In the genomic region with DNA sequence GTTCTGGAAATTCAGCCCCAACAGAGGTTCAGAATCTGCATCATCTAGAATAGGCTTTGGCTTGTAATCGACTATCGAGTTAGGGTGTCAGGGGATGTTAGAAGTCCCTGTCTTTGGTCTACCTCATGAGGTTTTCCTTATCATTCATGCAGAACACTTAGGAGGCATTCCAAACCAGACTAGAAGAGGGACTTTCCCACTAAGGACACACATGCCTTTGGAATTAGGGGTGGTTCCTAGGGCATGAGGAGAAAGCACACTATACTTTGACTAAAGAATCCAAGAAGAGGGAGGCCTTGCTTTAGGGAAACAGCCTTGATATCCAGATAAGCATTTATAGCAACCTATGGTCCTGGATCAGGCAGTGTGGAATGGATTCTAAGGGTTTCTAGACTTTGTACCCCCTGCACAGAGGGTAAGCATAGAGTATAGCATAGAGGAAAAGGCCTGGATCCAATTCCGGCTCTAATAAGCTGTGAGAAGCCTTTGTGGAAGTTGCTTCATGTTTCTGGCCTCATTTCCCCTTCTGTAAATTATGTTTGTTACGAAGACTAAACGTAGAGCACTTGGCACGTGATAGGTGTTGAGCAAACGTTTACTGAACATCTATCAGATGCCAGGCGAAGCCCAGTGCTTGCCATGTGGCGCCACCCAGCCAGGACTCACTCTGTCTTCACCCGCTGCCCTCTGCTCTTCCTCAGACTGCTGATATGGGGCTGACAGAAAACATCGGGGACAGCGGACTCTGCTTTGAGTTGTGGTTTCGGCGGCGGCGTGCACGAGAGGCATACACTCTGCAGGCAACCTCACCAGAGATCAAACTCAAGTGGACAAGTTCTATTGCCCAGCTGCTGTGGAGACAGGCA, we compare ENCODE assay signal across 1 cellular context.
TF ChIP-seq lines count a peak whose summit lies in the region.

No MANE protein-coding gene starts in this region.

TF ChIP-seq in WTC11, 78 proteins besides CTCF, POLR2A, EP300 and RAD21:
- no peak for TF ChIP-seq GABPB1 (CRISPR knock-in tag; IDR thresholded peaks at IDR 0.05)
- no peak for TF ChIP-seq FOXK1 (CRISPR knock-in tag; IDR thresholded peaks at IDR 0.05)
- TF ChIP-seq, protein P1, sequence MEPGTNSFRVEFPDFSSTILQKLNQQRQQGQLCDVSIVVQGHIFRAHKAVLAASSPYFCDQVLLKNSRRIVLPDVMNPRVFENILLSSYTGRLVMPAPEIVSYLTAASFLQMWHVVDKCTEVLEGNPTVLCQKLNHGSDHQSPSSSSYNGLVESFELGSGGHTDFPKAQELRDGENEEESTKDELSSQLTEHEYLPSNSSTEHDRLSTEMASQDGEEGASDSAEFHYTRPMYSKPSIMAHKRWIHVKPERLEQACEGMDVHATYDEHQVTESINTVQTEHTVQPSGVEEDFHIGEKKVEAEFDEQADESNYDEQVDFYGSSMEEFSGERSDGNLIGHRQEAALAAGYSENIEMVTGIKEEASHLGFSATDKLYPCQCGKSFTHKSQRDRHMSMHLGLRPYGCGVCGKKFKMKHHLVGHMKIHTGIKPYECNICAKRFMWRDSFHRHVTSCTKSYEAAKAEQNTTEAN (CRISPR knock-in tag; IDR thresholded peaks at IDR 0.05), result no peak
- no peak for TF ChIP-seq CBFB (CRISPR knock-in tag; IDR thresholded peaks at IDR 0.05; ENCODE audit: low read depth)
- TF ChIP-seq, protein P2, sequence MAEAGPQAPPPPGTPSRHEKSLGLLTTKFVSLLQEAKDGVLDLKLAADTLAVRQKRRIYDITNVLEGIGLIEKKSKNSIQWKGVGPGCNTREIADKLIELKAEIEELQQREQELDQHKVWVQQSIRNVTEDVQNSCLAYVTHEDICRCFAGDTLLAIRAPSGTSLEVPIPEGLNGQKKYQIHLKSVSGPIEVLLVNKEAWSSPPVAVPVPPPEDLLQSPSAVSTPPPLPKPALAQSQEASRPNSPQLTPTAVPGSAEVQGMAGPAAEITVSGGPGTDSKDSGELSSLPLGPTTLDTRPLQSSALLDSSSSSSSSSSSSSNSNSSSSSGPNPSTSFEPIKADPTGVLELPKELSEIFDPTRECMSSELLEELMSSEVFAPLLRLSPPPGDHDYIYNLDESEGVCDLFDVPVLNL (CRISPR knock-in tag; IDR thresholded peaks at IDR 0.05; ENCODE audit: borderline replicate concordance, low read depth), result no peak
- no peak for TF ChIP-seq RORB (CRISPR knock-in tag; IDR thresholded peaks at IDR 0.05)
- TF ChIP-seq TCF7 (CRISPR knock-in tag; IDR thresholded peaks at IDR 0.05; ENCODE audit: low read depth), result no peak
- TF ChIP-seq, protein P3, sequence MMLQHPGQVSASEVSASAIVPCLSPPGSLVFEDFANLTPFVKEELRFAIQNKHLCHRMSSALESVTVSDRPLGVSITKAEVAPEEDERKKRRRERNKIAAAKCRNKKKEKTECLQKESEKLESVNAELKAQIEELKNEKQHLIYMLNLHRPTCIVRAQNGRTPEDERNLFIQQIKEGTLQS (CRISPR knock-in tag; conservative IDR thresholded peaks at IDR 0.05), result no peak
- no peak for TF ChIP-seq MXD4 (CRISPR knock-in tag; IDR thresholded peaks at IDR 0.05; ENCODE audit: borderline replicate concordance)
- TF ChIP-seq, protein P4, sequence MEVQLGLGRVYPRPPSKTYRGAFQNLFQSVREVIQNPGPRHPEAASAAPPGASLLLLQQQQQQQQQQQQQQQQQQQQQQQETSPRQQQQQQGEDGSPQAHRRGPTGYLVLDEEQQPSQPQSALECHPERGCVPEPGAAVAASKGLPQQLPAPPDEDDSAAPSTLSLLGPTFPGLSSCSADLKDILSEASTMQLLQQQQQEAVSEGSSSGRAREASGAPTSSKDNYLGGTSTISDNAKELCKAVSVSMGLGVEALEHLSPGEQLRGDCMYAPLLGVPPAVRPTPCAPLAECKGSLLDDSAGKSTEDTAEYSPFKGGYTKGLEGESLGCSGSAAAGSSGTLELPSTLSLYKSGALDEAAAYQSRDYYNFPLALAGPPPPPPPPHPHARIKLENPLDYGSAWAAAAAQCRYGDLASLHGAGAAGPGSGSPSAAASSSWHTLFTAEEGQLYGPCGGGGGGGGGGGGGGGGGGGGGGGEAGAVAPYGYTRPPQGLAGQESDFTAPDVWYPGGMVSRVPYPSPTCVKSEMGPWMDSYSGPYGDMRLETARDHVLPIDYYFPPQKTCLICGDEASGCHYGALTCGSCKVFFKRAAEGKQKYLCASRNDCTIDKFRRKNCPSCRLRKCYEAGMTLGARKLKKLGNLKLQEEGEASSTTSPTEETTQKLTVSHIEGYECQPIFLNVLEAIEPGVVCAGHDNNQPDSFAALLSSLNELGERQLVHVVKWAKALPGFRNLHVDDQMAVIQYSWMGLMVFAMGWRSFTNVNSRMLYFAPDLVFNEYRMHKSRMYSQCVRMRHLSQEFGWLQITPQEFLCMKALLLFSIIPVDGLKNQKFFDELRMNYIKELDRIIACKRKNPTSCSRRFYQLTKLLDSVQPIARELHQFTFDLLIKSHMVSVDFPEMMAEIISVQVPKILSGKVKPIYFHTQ (CRISPR knock-in tag; IDR thresholded peaks at IDR 0.05), result no peak
- no peak for TF ChIP-seq TP53 (CRISPR knock-in tag; IDR thresholded peaks at IDR 0.05)
- TF ChIP-seq, protein P5, sequence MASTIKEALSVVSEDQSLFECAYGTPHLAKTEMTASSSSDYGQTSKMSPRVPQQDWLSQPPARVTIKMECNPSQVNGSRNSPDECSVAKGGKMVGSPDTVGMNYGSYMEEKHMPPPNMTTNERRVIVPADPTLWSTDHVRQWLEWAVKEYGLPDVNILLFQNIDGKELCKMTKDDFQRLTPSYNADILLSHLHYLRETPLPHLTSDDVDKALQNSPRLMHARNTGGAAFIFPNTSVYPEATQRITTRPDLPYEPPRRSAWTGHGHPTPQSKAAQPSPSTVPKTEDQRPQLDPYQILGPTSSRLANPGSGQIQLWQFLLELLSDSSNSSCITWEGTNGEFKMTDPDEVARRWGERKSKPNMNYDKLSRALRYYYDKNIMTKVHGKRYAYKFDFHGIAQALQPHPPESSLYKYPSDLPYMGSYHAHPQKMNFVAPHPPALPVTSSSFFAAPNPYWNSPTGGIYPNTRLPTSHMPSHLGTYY (CRISPR knock-in tag; IDR thresholded peaks at IDR 0.05), result no peak
- no peak for TF ChIP-seq ZNF396 (CRISPR knock-in tag; IDR thresholded peaks at IDR 0.05; ENCODE audit: borderline replicate concordance)
- no peak for TF ChIP-seq HMGA2 (CRISPR knock-in tag; IDR thresholded peaks at IDR 0.05)
- TF ChIP-seq ZNF423 (CRISPR knock-in tag; IDR thresholded peaks at IDR 0.05), result no peak
- TF ChIP-seq ESRRA (CRISPR knock-in tag; IDR thresholded peaks at IDR 0.05; ENCODE audit: borderline replicate concordance), result no peak
- no peak for TF ChIP-seq ZNF416 (CRISPR knock-in tag; IDR thresholded peaks at IDR 0.05)
- TF ChIP-seq ZNF121 (CRISPR knock-in tag; IDR thresholded peaks at IDR 0.05), result no peak
- TF ChIP-seq OVOL2 (CRISPR knock-in tag; IDR thresholded peaks at IDR 0.05; ENCODE audit: borderline replicate concordance), result no peak
- TF ChIP-seq, protein P6, sequence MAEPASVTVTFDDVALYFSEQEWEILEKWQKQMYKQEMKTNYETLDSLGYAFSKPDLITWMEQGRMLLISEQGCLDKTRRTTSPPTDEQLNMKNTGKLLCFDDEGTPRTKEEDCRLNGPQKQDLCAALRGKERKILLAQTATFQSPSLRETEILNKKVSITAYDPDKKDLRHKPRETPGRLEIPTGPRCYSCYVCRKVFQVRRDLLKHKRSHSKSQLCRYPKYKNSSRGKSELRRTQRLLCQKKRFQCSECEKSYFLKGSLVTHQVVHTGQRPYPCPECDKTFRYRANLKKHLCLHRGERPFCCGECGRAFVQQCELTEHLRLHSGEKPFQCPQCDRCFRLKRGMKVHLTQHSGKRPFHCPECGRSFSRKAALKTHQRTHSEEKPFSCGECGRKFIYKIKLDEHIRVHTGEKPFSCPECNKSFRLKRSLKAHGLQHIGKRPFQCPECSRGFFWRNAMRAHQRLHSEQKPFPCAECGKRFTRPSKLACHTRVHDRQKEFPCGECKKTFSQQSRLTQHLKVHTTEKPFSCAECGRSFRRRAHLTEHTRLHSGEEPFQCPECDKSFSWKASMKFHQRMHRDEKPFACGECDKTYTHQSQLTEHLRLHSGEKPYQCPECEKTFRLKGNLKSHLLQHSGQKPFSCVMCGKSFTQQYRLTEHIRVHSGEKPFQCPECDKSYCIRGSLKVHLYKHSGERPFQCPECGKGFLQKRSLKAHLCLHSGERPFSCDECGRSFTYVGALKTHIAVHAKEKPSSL (CRISPR knock-in tag; conservative IDR thresholded peaks at IDR 0.05), result no peak
